Comparison of ENCODE assay signal across 8 cellular contexts in genomic region chr21:36964832-36965719, GRCh38. TPM values are rescaled to one million over a fixed set of nuclear protein-coding genes. Genes with fewer than 3 reads are reported as not detected.
DNase-seq lines count a peak whose midpoint lies in the region; ATAC-seq and TF ChIP-seq lines count a peak whose summit lies in the region.

No MANE protein-coding gene starts in this region.

- H3K9me3 Mint-ChIP-seq in natural killer cell, result no peaks in the 10 kb centered on the region

- H3K9me3 ChIP-seq in ES-I3 (ENCODE audit: control insufficient read depth, insufficient read depth, low read length), result no peaks in the 10 kb centered on the region

- H3K36me3 ChIP-seq in ES-I3 (ENCODE audit: insufficient read depth, low read length) (0 out of 2 replicates have a peak, but pooled peaks cover 5% of the 10 kb centered on the region), brain microvascular endothelial cell (replicated peaks) (no peaks in the 10 kb centered on the region)

- no peak for TF ChIP-seq CTCF in brain microvascular endothelial cell (IDR thresholded peaks at IDR 0.05; ENCODE audit: low read depth, low read length, missing control alignments)
- TF ChIP-seq CTCF in natural killer cell (IDR thresholded peaks at IDR 0.05), result no peak

- H3K27me3 Mint-ChIP-seq in natural killer cell (ENCODE audit: low read depth in 2 of 2), result no peaks in the 10 kb centered on the region

- peak; percentile 33 for DNase-seq in NAMALWA (ENCODE audit: low spot score)
- no peak for DNase-seq in brain microvascular endothelial cell
- no peak for DNase-seq in natural killer cell
- DNase-seq in H4 (ENCODE audit: low spot score), result no peak
- DNase-seq in activated CD4-positive, alpha-beta T cell treated with anti-CD3 and anti-CD28 coated beads for 1 hour, result no peak
- no peak for DNase-seq in stimulated activated naive CD4-positive, alpha-beta T cell treated with Interleukin-2 at 50 U/mL for 16 hours (lab: John Stamatoyannopoulos, UW)

- peak overlapping the region; percentile 83; the same call in 1 of the 2 replicates for H3K9ac ChIP-seq in ES-I3 (ENCODE audit: low read depth, low read length)

- H3K27ac ChIP-seq in brain microvascular endothelial cell, result no peak overlapping the region

- no peaks in the 10 kb centered on the region for H3K36me3 Mint-ChIP-seq in natural killer cell

- H3K27me3 ChIP-seq in brain microvascular endothelial cell (replicated peaks), result no peaks in the 10 kb centered on the region

- H3K4me3 Mint-ChIP-seq in natural killer cell, result peak overlapping the region; percentile 93

- peaks cover 17% of the 10 kb centered on the region for H3K4me1 ChIP-seq in ES-I3 (ENCODE audit: insufficient read depth, low read length)

- peak overlapping the region; percentile 87 to 89 for H3K27ac Mint-ChIP-seq in natural killer cell

- ATAC-seq in natural killer cell (no peak), GM19463 (IDR thresholded peaks at IDR 0.05; ENCODE audit: unreplicated experiment) (no peak)

- peak overlapping the region; percentile 67 for H3K4me3 ChIP-seq in brain microvascular endothelial cell (ENCODE audit: low read depth, low read length)

- intact Hi-C loops in natural killer cell (cut with micrococcal nuclease), result no loop called here

- H3K4me1 Mint-ChIP-seq in natural killer cell, result peaks cover 9 to 13% of the 10 kb centered on the region in 2 donors

- in situ Hi-C loops in brain microvascular endothelial cell (cut with HindIII; ENCODE audit: low pct_ligation_motif_present, low sequenced_read_pairs), result no loop called here

RNA-seq across cellular contexts. Expression of gene HLCS, which starts 1.4 kb away (rescaled TPM):
- total RNA-seq in natural killer cell, result 10 to 100 TPM; 28.4 to 36.0 (median 33.0) TPM
- 26.0 and 31.7 TPM in 2 replicates for total RNA-seq in H4 (2014; rRNA removed; shearing (Covaris generic))

RNA-seq across cellular contexts. Expression of gene RIPPLY3, which starts 41.4 kb away (rescaled TPM):
- not detected for total RNA-seq in natural killer cell
- total RNA-seq in H4 (2014; rRNA removed; shearing (Covaris generic)), result not detected in 2 replicates
